In the genomic region with DNA sequence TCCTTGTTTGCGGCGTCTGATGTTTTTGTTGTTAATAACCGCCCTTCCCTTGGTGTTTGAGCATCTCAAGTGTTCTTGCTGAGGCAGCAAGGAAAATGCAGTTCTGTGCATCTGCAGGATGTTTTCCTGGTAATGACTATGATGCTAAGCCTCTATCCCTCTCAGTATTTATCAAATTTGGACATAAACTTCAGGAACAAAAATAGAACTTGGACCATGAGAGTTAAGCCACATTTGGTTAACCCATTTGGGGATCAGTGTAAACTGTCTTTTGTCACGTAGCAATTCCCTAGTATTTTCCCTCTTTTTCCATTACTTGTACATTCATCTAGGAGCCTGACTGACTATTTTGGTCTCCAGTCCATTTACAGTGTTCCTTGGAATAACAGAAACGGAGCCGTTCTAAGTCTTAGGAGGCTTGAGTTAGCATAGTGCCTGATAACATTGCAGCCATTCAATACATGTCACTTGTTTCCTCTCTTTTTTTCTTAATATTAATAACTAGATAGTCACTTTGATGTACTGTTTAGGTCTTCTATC, we compare ENCODE assay signal across 22 cellular contexts.
A peak's percentile ranks its signal among the peaks of the same experiment; 100 is the strongest.
DNase-seq lines count a peak whose midpoint lies in the region; ATAC-seq and TF ChIP-seq lines count a peak whose summit lies in the region.
"Had no signal": no experiment of that assay in that cellular context is flagged by ENCODE, and none has a peak within 500 bp of the region (broad histone marks: within the 10 kb centered on the region; RNA-seq: fewer than 3 reads in every experiment).

No MANE protein-coding gene starts in this region.

- no TSS peak for BruUV-seq in IMR-90 (replicated peaks; lab: Mats Ljungman, UMichigan)

- H3K4me1 ChIP-seq in IMR-90 (ENCODE audit: control insufficient read depth, insufficient read depth, low read length): no peaks in the 10 kb centered on the region
- peaks cover 0 to 4% (median 4%) of the 10 kb centered on the region in 3 donors for H3K4me1 ChIP-seq in esophagus squamous epithelium
- H3K4me1 ChIP-seq in left ventricle myocardium inferior: peaks cover 48% of the 10 kb centered on the region

- dilution Hi-C loops in IMR-90 (cut with HindIII; ENCODE audit: low sequenced_read_pairs, unreplicated experiment): no loop called here

- no peak overlapping the region for H3K9ac ChIP-seq in IMR-90 (ENCODE audit: low read depth, low read length)
- H3K9ac ChIP-seq: KMS-11 had no signal

- CTCF ChIA-PET in IMR-90 (lab: Yijun Ruan, JAX): no interaction called here

- TF ChIP-seq POLR2A in IMR-90 (IDR thresholded peaks at IDR 0.05; ENCODE audit: low read depth, low read length): no peak
- TF ChIP-seq POLR2A in esophagus squamous epithelium (IDR thresholded peaks at IDR 0.05): no peak

- H3K79me1 ChIP-seq in IMR-90 (ENCODE audit: low read depth in 1 of 2, low read length in 2 of 2): peaks cover 18 to 21% of the 10 kb centered on the region in 2 experiments; a peak in 3 of 4 replicates

- H3K56ac ChIP-seq in IMR-90 (ENCODE audit: extremely low read depth, insufficient read depth, low read length): no peak overlapping the region

- H3K36me3 Mint-ChIP-seq in activated T-cell treated with anti-CD3 and anti-CD28 coated beads, Interleukin-2, amount 50 U/mL, for 72 hours (ENCODE audit: insufficient read depth in 2 of 2): no peaks in the 10 kb centered on the region
- H3K36me3 Mint-ChIP-seq: CD14-positive monocyte had no signal

- TF ChIP-seq CTCF in IMR-90 (conservative IDR thresholded peaks at IDR 0.05; ENCODE audit: low read depth, low read length) (no peak), esophagus squamous epithelium (IDR thresholded peaks at IDR 0.05) (no peak), left ventricle myocardium inferior (IDR thresholded peaks at IDR 0.05; ENCODE audit: borderline replicate concordance) (no peak)

- no peaks in the 10 kb centered on the region for H3K9me1 ChIP-seq in IMR-90 (ENCODE audit: insufficient read depth, low read length)

- ATAC-seq in IMR-90 (ENCODE audit: low read depth) (no peak), sciatic nerve (peak; percentile 43), GM21786 (IDR thresholded peaks at IDR 0.05; ENCODE audit: unreplicated experiment) (no peak)
- ATAC-seq in activated T-cell treated with anti-CD3 and anti-CD28 coated beads, Interleukin-2, amount 50 U/mL, for 72 hours (replicated peaks in 1 of 2): no peak
- ATAC-seq: HCT116, PC-3 had no signal

- no peak overlapping the region; the same call in 1 of the 2 replicates for H4K5ac ChIP-seq in IMR-90 (ENCODE audit: low read depth, low read length)

- H3K36me3 ChIP-seq in IMR-90 (ENCODE audit: control insufficient read depth, insufficient read depth, low read length) (no peaks in the 10 kb centered on the region; the same call in 1 of the 2 replicates), esophagus squamous epithelium (no peaks in the 10 kb centered on the region), left ventricle myocardium inferior (no peaks in the 10 kb centered on the region)

- no peak overlapping the region for H2BK15ac ChIP-seq in IMR-90 (ENCODE audit: low read depth, low read length)

- H3K27me3 Mint-ChIP-seq in activated T-cell treated with anti-CD3 and anti-CD28 coated beads, Interleukin-2, amount 50 U/mL, for 72 hours (ENCODE audit: low read depth): no peaks in the 10 kb centered on the region
- H3K27me3 Mint-ChIP-seq: B cell had no signal

- H3K4me1 Mint-ChIP-seq in activated T-cell treated with anti-CD3 and anti-CD28 coated beads, Interleukin-2, amount 50 U/mL, for 72 hours (ENCODE audit: low read depth): no peaks in the 10 kb centered on the region
- H3K4me1 Mint-ChIP-seq: B cell, CD14-positive monocyte had no signal

- no peak overlapping the region for H3K4me3 Mint-ChIP-seq in activated T-cell treated with anti-CD3 and anti-CD28 coated beads, Interleukin-2, amount 50 U/mL, for 72 hours
- H3K4me3 Mint-ChIP-seq: B cell, CD14-positive monocyte had no signal

- H4K20me1 ChIP-seq in IMR-90 (ENCODE audit: insufficient read depth, low read length): no peaks in the 10 kb centered on the region

- H4K8ac ChIP-seq in IMR-90 (ENCODE audit: low read depth in 2 of 2, low read length in 2 of 2): no peak overlapping the region

- DNase-seq in IMR-90 (no peak), esophagus squamous epithelium (lab: John Stamatoyannopoulos, UW) (no peak), left ventricle myocardium inferior (no peak), sciatic nerve (ENCODE audit: low spot score) (no peak), AG20443 (ENCODE audit: low spot score) (no peak), OCI-M2 (lab: John Stamatoyannopoulos, UW; ENCODE audit: unreplicated experiment) (no peak)
- DNase-seq in activated T-cell treated with anti-CD3 and anti-CD28 coated beads, Interleukin-2, amount 50 U/mL, for 72 hours: no peak
- DNase-seq: GOT3, NCI-H1105, NCI-H146, NCI-H2029 treated with DMSO at 0.1 percent for 48 hours, NCI-H226, NCI-H510A treated with DMSO at 0.1 percent for 48 hours, NCI-H774, PC-3, RPMI8226, SIG-M5 had no signal

- no peak overlapping the region for H2AK5ac ChIP-seq in IMR-90 (ENCODE audit: low read depth, low read length)

- H4K91ac ChIP-seq in IMR-90 (ENCODE audit: insufficient read depth, low read depth, low read length): no peak overlapping the region

- H3K9me3 ChIP-seq in IMR-90 (ENCODE audit: control insufficient read depth, insufficient read depth, low read length) (no peaks in the 10 kb centered on the region), esophagus squamous epithelium (no peaks in the 10 kb centered on the region), left ventricle myocardium inferior (replicated peaks) (no peaks in the 10 kb centered on the region)

- POLR2A ChIA-PET in IMR-90 (lab: Charles Lee; ENCODE audit: unreplicated experiment): no interaction called here

- in situ Hi-C loops in IMR-90 (cut with MboI; ENCODE audit: low sequenced_read_pairs): no loop called here

- no peak overlapping the region for H3K4me3 ChIP-seq in IMR-90 (ENCODE audit: insufficient read depth, low read depth, low read length)
- H3K4me3 ChIP-seq in esophagus squamous epithelium: peak overlapping the region in 1 of 4 donors; percentile 16
- H3K4me3 ChIP-seq in left ventricle myocardium inferior: no peak overlapping the region

- H3K4me2 ChIP-seq in IMR-90 (ENCODE audit: low read depth, low read length): no peak overlapping the region
- H3K4me2 ChIP-seq: KMS-11 had no signal

- H3K18ac ChIP-seq in IMR-90 (ENCODE audit: low read depth, low read length): no peak overlapping the region

- no peaks in the 10 kb centered on the region for H3K27me3 ChIP-seq in IMR-90 (ENCODE audit: control insufficient read depth, insufficient read depth, low read length)
- no peaks in the 10 kb centered on the region for H3K27me3 ChIP-seq in esophagus squamous epithelium
- H3K27me3 ChIP-seq in left ventricle myocardium inferior (ENCODE audit: low read depth): no peaks in the 10 kb centered on the region

- H2AFZ ChIP-seq in IMR-90 (replicated peaks; ENCODE audit: low read length, poor library complexity): no peak overlapping the region

- H2BK20ac ChIP-seq in IMR-90 (ENCODE audit: low read depth, low read length): no peak overlapping the region

- intact Hi-C loops in IMR-90 (cut with micrococcal nuclease) (no loop called here), esophagus squamous epithelium (cut with DNase I) (no loop called here), left ventricle myocardium inferior (cut with micrococcal nuclease) (no loop called here), sciatic nerve (cut with DNase I) (no loop called here)

- H3K23ac ChIP-seq in IMR-90 (ENCODE audit: low read depth, low read length): no peak overlapping the region

- H2BK5ac ChIP-seq in IMR-90 (ENCODE audit: low read depth, low read length, poor library complexity, severe bottlenecking): no peak overlapping the region

- H3K4ac ChIP-seq in IMR-90 (ENCODE audit: low read depth, low read length): no peak overlapping the region

- H2BK120ac ChIP-seq in IMR-90 (ENCODE audit: low read depth, low read length): 0 out of 2 replicates have a peak overlapping the region, but pooled peaks have one; percentile 26

- H3K27ac ChIP-seq in IMR-90 (ENCODE audit: insufficient read depth, low read length) (no peak overlapping the region), esophagus squamous epithelium (peak overlapping the region in 3 of 4 donors; percentile 32 to 61 (median 60)), left ventricle myocardium inferior (replicated peaks) (peak overlapping the region; percentile 77)
- H3K27ac ChIP-seq: KMS-11 had no signal

- H3K27ac Mint-ChIP-seq in activated T-cell treated with anti-CD3 and anti-CD28 coated beads, Interleukin-2, amount 50 U/mL, for 72 hours: no peak overlapping the region
- H3K27ac Mint-ChIP-seq: B cell, CD14-positive monocyte had no signal

- TF ChIP-seq RAD21 in IMR-90 (IDR thresholded peaks at IDR 0.05; ENCODE audit: low read length): no peak

- no peak overlapping the region for H2AK9ac ChIP-seq in IMR-90 (replicated peaks; ENCODE audit: low read depth, low read length, poor library complexity)

- no peaks in the 10 kb centered on the region for H3K9me3 Mint-ChIP-seq in activated T-cell treated with anti-CD3 and anti-CD28 coated beads, Interleukin-2, amount 50 U/mL, for 72 hours

- no peak overlapping the region for H3K14ac ChIP-seq in IMR-90 (replicated peaks; ENCODE audit: low read depth, low read length)

- WGBS in IMR-90 (ENCODE audit: extremely low coverage in 2 of 2, insufficient read length in 1 of 2), 2 experiments: no CpG with 5 or more reads among the region's 6 CpGs
- WGBS in esophagus squamous epithelium, 2 donors: 54 to 66% methylated on average over 6 of the region's 6 CpGs

TF ChIP-seq in IMR-90, 13 proteins besides CTCF, POLR2A, EP300 and RAD21:
- TF ChIP-seq MXI1 (IDR thresholded peaks at IDR 0.05; ENCODE audit: borderline replicate concordance, low read depth, low read length): no peak
- TF ChIP-seq FOS (IDR thresholded peaks at IDR 0.05; ENCODE audit: low read depth, low read length): no peak
- TF ChIP-seq NFE2L2 (IDR thresholded peaks at IDR 0.05; ENCODE audit: low read depth, low read length): no peak
- TF ChIP-seq, protein P1, sequence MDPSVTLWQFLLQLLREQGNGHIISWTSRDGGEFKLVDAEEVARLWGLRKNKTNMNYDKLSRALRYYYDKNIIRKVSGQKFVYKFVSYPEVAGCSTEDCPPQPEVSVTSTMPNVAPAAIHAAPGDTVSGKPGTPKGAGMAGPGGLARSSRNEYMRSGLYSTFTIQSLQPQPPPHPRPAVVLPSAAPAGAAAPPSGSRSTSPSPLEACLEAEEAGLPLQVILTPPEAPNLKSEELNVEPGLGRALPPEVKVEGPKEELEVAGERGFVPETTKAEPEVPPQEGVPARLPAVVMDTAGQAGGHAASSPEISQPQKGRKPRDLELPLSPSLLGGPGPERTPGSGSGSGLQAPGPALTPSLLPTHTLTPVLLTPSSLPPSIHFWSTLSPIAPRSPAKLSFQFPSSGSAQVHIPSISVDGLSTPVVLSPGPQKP (IDR thresholded peaks at IDR 0.05; ENCODE audit: borderline replicate concordance, low read depth, low read length): no peak
